Comparison of ENCODE assay signal across 11 cellular contexts in the genomic region with DNA sequence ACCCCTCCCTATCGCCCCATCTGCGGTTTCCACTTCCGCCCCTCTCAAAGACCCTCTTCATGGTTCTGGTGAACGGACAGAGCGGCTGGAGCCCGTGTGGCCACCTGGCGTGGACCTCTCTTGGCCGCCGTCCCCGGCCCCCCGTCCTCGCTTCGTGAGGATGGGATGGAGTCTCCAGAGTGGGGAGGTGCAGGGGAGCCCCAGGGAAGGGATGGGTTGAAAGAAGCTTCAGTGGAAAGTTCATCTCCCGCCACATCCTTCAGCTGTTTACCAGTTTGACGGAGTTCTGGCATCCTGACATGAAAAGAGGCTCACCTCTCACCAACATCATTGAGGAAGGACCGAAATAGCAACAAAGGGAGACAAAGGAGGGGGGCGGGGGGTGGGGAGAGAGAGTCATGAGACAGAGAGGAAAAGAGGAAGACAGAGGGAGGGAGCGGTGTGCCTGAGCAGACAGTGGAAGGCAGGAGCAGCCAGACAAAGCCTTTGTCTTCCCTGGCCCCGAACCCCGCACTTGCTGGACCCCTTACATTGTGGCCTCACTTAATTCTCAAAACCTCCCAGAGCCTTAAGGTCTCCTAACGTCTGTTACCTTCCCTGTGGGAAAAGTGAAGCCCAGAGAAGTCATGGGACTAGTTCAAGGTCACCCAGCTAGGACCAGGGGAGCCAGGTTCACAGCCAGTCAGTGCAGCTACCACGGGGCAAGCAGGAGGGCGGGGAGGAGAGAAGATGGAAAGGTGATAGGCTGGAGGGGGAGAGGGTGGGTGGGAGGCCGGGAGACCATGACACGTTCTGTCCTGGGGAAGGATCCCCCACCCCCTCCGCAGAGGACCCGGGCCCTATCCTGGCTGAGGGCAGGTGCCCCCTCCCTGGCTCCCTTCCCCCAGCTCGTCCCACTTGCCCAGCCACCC. TPM values are rescaled to one million over a fixed set of nuclear protein-coding genes. Genes with fewer than 3 reads are reported as not detected.
DNase-seq lines count a peak whose midpoint lies in the region; ATAC-seq, FAIRE-seq and TF ChIP-seq lines count a peak whose summit lies in the region.
"Had no signal": no experiment of that assay in that cellular context is flagged by ENCODE, and none has a peak within 500 bp of the region (broad histone marks: within the 10 kb centered on the region; RNA-seq: fewer than 3 reads in every experiment).

No MANE protein-coding gene starts in this region.

- H4K8ac ChIP-seq in H1 (ENCODE audit: extremely low read depth, insufficient read depth, low read length): no peak overlapping the region

- no peak overlapping the region for H2BK5ac ChIP-seq in H1 (ENCODE audit: low read depth, low read length)

- CTCF ChIA-PET in HepG2 (lab: Yijun Ruan, JAX; ENCODE audit: low intra/inter-chr PET ratio, low total read pairs): no interaction called here
- CTCF ChIA-PET in H1 (lab: Charles Lee; ENCODE audit: partially characterized antibody): interaction anchor here (0.5 kb wide), 1 partner anchor 491 kb away, joined by 3 read pairs; no protein-coding TSS in a partner anchor

- H3K79me1 ChIP-seq in H1 (ENCODE audit: low read depth, low read length): no peaks in the 10 kb centered on the region

- H3K9ac ChIP-seq in HepG2 (ENCODE audit: insufficient read depth, low read depth, low read length): no peak overlapping the region
- H3K9ac ChIP-seq in H1 (replicated peaks in 1 of 4; ENCODE audit: extremely low read depth in 1 of 4, low read depth in 3 of 4, low read length in 3 of 4): no peak overlapping the region
- H3K9ac ChIP-seq: GM23248 had no signal

- no peak overlapping the region for H3K4ac ChIP-seq in H1 (replicated peaks; ENCODE audit: insufficient read length, low read depth, low read length)

- 39% methylated on average over 21 of the region's 28 CpGs for WGBS in right lobe of liver (ENCODE audit: insufficient coverage, low coverage, low lambda C conversion rate, missing lambda C conversion rate)
- WGBS in HepG2 (ENCODE audit: low lambda C conversion rate): 21% methylated on average over 26 of the region's 28 CpGs
- WGBS in H1 (ENCODE audit: extremely low coverage in 1 of 2, insufficient coverage in 1 of 2, insufficient read length in 1 of 2, insufficient replicate concordance in 2 of 2, low coverage in 1 of 2, low lambda C conversion rate in 2 of 2, missing lambda C conversion rate in 1 of 2), 2 experiments: 76% methylated on average over 14 of the region's 28 CpGs; no CpG with 5 or more reads in 1 of the 2 experiments

- H2AK5ac ChIP-seq in H1 (ENCODE audit: low read depth, low read length): no peak overlapping the region

- DNase-seq in right lobe of liver (no peak), HepG2 (ENCODE audit: low spot score) (no peak), H1 (ENCODE audit: low read depth in 1 of 2, low spot score in 2 of 2) (no peak), urothelium cell line (ENCODE audit: low spot score) (peak; percentile 23), ascending aorta (ENCODE audit: low spot score in 2 of 2) (no peak), inferior parietal cortex (ENCODE audit: extremely low spot score) (no peak), NCI-H187 (lab: John Stamatoyannopoulos, UW) (no peak)
- DNase-seq in activated CD4-positive, alpha-beta T cell treated with anti-CD3 and anti-CD28 coated beads for 4 hours: peak; percentile 49 to 53
- DNase-seq: GM23248, pancreas had no signal

- H3K18ac ChIP-seq in H1 (ENCODE audit: extremely low read depth, low read length): no peak overlapping the region; the same call in 1 of the 2 replicates

- in situ Hi-C loops in HepG2 (cut with HindIII; ENCODE audit: extremely low pct_ligation_motif_present, low pct_unique_long_range_greater_than_20kb): no loop called here

- no peak overlapping the region for H4K5ac ChIP-seq in H1 (ENCODE audit: insufficient read length, low read depth, low read length)

- no peak overlapping the region for H2BK120ac ChIP-seq in H1 (replicated peaks; ENCODE audit: low read depth, low read length)

- TF ChIP-seq POLR2A in right lobe of liver (IDR thresholded peaks at IDR 0.05): no peak
- no peak for TF ChIP-seq POLR2A in HepG2 (IDR thresholded peaks at IDR 0.05; ENCODE audit: insufficient read depth in 1 of 2, low read depth in 2 of 2, low read length in 2 of 2)
- TF ChIP-seq POLR2A in H1 (IDR thresholded peaks at IDR 0.05; ENCODE audit: control extremely low read depth in 1 of 2, low read depth in 2 of 2, low read length in 2 of 2): no peak

- peaks cover 3% of the 10 kb centered on the region; the same call in 1 of the 2 replicates for H3K23me2 ChIP-seq in H1 (ENCODE audit: low read depth, low read length)

- no peak overlapping the region for H2BK12ac ChIP-seq in H1 (ENCODE audit: low read depth, low read length)

- H2BK20ac ChIP-seq in H1 (ENCODE audit: low read length): no peak overlapping the region; the same call in 1 of the 2 replicates

- no peak overlapping the region for H3K23ac ChIP-seq in H1 (ENCODE audit: insufficient read length)

- H3K36me3 ChIP-seq in right lobe of liver (no peaks in the 10 kb centered on the region), HepG2 (replicated peaks in 1 of 2; ENCODE audit: control insufficient read depth in 1 of 2, insufficient read depth in 2 of 2, low read length in 2 of 2) (no peaks in the 10 kb centered on the region), H1 (ENCODE audit: control insufficient read depth in 2 of 4, insufficient read depth in 4 of 4, low read length in 3 of 4) (no peaks in the 10 kb centered on the region), ascending aorta (no peaks in the 10 kb centered on the region)
- H3K36me3 ChIP-seq: pancreas had no signal

- H4K20me1 ChIP-seq in HepG2 (ENCODE audit: insufficient read depth, low read length) (no peaks in the 10 kb centered on the region), H1 (replicated peaks in 1 of 2; ENCODE audit: control insufficient read depth in 1 of 2, insufficient read depth in 2 of 2, low read length in 2 of 2) (no peaks in the 10 kb centered on the region)

- H3K9me3 ChIP-seq in right lobe of liver: no peaks in the 10 kb centered on the region
- H3K9me3 ChIP-seq in HepG2 (ENCODE audit: low read length): no peaks in the 10 kb centered on the region
- H3K9me3 ChIP-seq in H1 (ENCODE audit: insufficient read depth in 2 of 2, low read depth in 1 of 2, low read length in 1 of 2): no peaks in the 10 kb centered on the region
- no peaks in the 10 kb centered on the region for H3K9me3 ChIP-seq in ascending aorta
- H3K9me3 ChIP-seq: pancreas had no signal

- H3K27me3 ChIP-seq in right lobe of liver (no peaks in the 10 kb centered on the region), HepG2 (ENCODE audit: control insufficient read depth in 1 of 2, insufficient read depth in 2 of 2, low read length in 2 of 2) (peaks cover 2 to 70% of the 10 kb centered on the region in 2 experiments; a peak in 3 of 5 replicates), H1 (replicated peaks in 1 of 4; ENCODE audit: control insufficient read depth in 3 of 4, extremely low read depth in 1 of 4, insufficient read depth in 3 of 4, low read length in 3 of 4) (peaks cover 0 to 6% (median under 1%) of the 10 kb centered on the region in 4 experiments; a peak in 4 of 7 replicates), ascending aorta (no peaks in the 10 kb centered on the region)
- H3K27me3 ChIP-seq: pancreas had no signal

- no peak overlapping the region for H3K56ac ChIP-seq in H1 (replicated peaks; ENCODE audit: insufficient read length, low read depth, low read length)

- no peak overlapping the region for H3K4me2 ChIP-seq in HepG2 (ENCODE audit: low read depth, low read length)
- no peak overlapping the region for H3K4me2 ChIP-seq in H1 (ENCODE audit: insufficient read depth in 1 of 2, low read depth in 2 of 2, low read length in 2 of 2)

- H3K4me3 ChIP-seq in right lobe of liver (no peak overlapping the region), HepG2 (replicated peaks in 1 of 3; ENCODE audit: insufficient read depth in 1 of 3, low read depth in 2 of 3, low read length in 3 of 3) (no peak overlapping the region), H1 (ENCODE audit: extremely low read depth in 1 of 4, insufficient read depth in 2 of 4, low read depth in 3 of 4, low read length in 4 of 4) (no peak overlapping the region), ascending aorta (no peak overlapping the region)
- H3K4me3 ChIP-seq: GM23248, pancreas had no signal

- no peak for TF ChIP-seq CTCF in right lobe of liver (IDR thresholded peaks at IDR 0.05)
- TF ChIP-seq CTCF in HepG2 (CRISPR knock-in tag; IDR thresholded peaks at IDR 0.05): no peak
- no peak for TF ChIP-seq CTCF in H1 (IDR thresholded peaks at IDR 0.05; ENCODE audit: control extremely low read depth in 1 of 3, insufficient read depth in 1 of 3, low read depth in 1 of 3, low read length in 3 of 3)
- no peak for TF ChIP-seq CTCF in ascending aorta (IDR thresholded peaks at IDR 0.05)

- H3K14ac ChIP-seq in H1 (ENCODE audit: insufficient read length): no peak overlapping the region

- POLR2A ChIA-PET in HepG2 (lab: Yijun Ruan, JAX) (no interaction called here), H1 (lab: Charles Lee; ENCODE audit: partially characterized antibody) (no interaction called here)

- no peak for FAIRE-seq in HepG2 (lab: Jason Lieb, UNC)
- no peak for FAIRE-seq in H1 (lab: Jason Lieb, UNC)
- FAIRE-seq in urothelium cell line (lab: Jason Lieb, UNC): no peak
- FAIRE-seq: pancreas had no signal

- ATAC-seq in right lobe of liver (peak in 3 of 4 donors; percentile 4 to 23 (median 15)), HepG2 (no peak)

- no peak overlapping the region for H4K91ac ChIP-seq in H1 (replicated peaks; ENCODE audit: insufficient read length, low read length)

- H3K79me2 ChIP-seq in HepG2 (ENCODE audit: insufficient read depth, low read length): no peaks in the 10 kb centered on the region
- no peaks in the 10 kb centered on the region for H3K79me2 ChIP-seq in H1 (ENCODE audit: control insufficient read depth in 1 of 2, insufficient read depth in 2 of 2, low read length in 2 of 2)

- H2AFZ ChIP-seq in HepG2 (ENCODE audit: low read length) (no peak overlapping the region), H1 (ENCODE audit: low read length) (peak overlapping the region; percentile 76; the same call in 1 of the 2 replicates)
- H2AFZ ChIP-seq: GM23248 had no signal

- H3K27ac ChIP-seq in right lobe of liver: no peak overlapping the region
- H3K27ac ChIP-seq in HepG2 (ENCODE audit: extremely low read length, insufficient read depth, low read length): no peak overlapping the region
- no peak overlapping the region for H3K27ac ChIP-seq in H1 (ENCODE audit: low read depth, low read length)
- H3K27ac ChIP-seq in ascending aorta: no peak overlapping the region
- H3K27ac ChIP-seq: GM23248, pancreas had no signal

- no peaks in the 10 kb centered on the region for H3K4me1 ChIP-seq in right lobe of liver
- no peaks in the 10 kb centered on the region for H3K4me1 ChIP-seq in HepG2 (ENCODE audit: insufficient read depth, low read length)
- peaks cover 0 to 11% (median 5%) of the 10 kb centered on the region in 4 experiments; a peak in 6 of 7 replicates for H3K4me1 ChIP-seq in H1 (replicated peaks in 1 of 4; ENCODE audit: control insufficient read depth in 3 of 4, insufficient read depth in 4 of 4, low read length in 3 of 4)
- H3K4me1 ChIP-seq in ascending aorta: no peaks in the 10 kb centered on the region
- H3K4me1 ChIP-seq: pancreas had no signal

- intact Hi-C loops in right lobe of liver (cut with DNase I) (no loop called here), HepG2 (cut with micrococcal nuclease; ENCODE audit: unreplicated experiment) (no loop called here), ascending aorta (cut with DNase I) (no loop called here)

- BruUV-seq in HepG2 (replicated peaks; lab: Mats Ljungman, UMichigan): no TSS peak

- TF ChIP-seq EP300 in HepG2 (IDR thresholded peaks at IDR 0.05; ENCODE audit: low read depth in 2 of 2, low read length in 2 of 2) (no peak), HepG2 (CRISPR knock-in tag; IDR thresholded peaks at IDR 0.05; ENCODE audit: borderline replicate concordance) (no peak), H1 (IDR thresholded peaks at IDR 0.05; ENCODE audit: borderline replicate concordance in 1 of 2, low read depth in 2 of 2, low read length in 2 of 2) (no peak)

- no peak overlapping the region for H2BK15ac ChIP-seq in H1 (ENCODE audit: low read length)

- no peak for TF ChIP-seq RAD21 in HepG2 (CRISPR knock-in tag; IDR thresholded peaks at IDR 0.05)
- TF ChIP-seq RAD21 in H1 (IDR thresholded peaks at IDR 0.05 in 1 of 2, conservative IDR thresholded peaks at IDR 0.05 in 1 of 2; ENCODE audit: low read depth in 2 of 2, low read length in 2 of 2): no peak

RNA-seq across cellular contexts. Expression of a gene that starts 54.9 kb away (rescaled TPM):
- total RNA-seq in right lobe of liver (1 to 10 TPM in 1 of 6 experiments, under 1 TPM in 5; 0.29 to 2.4 (median 0.52) TPM), HepG2 (2016; rRNA removed; fragmentation: Illumina TruSeq; extraction: Trizol) (not detected in 2 replicates), ascending aorta (not detected)
- total RNA-seq in HepG2 (2016; cell fraction: cytosol; rRNA removed; fragmentation: Illumina TruSeq; extraction: Trizol; ENCODE audit: low read depth): not detected in 2 replicates
- total RNA-seq in HepG2 (2016; cell fraction: insoluble cytoplasmic fraction; rRNA removed; fragmentation: Illumina TruSeq; extraction: Trizol): not detected in 2 replicates
- total RNA-seq in HepG2 (2016; cell fraction: membrane; rRNA removed; fragmentation: Illumina TruSeq; extraction: Trizol): not detected in 2 replicates
- total RNA-seq in HepG2 (2016; cell fraction: nucleus; rRNA removed; fragmentation: Illumina TruSeq; extraction: Trizol): not detected in 2 replicates
- polyA plus RNA-seq in HepG2 (2011; rRNA removed) (not detected in 2 replicates), H1 (2011; rRNA removed) (0.03 TPM in 2 replicates)
- not detected in 2 replicates for polyA plus RNA-seq in HepG2 (2011; cell fraction: cytosol; rRNA removed)
- polyA plus RNA-seq in HepG2 (2011; cell fraction: nucleus; rRNA removed): not detected in 2 replicates
- polyA plus RNA-seq in HepG2 (2012): not detected in 2 replicates
- polyA plus RNA-seq in HepG2 (2016; cell fraction: cytosol; fragmentation: Illumina TruSeq; extraction: Trizol; ENCODE audit: low read depth): not detected in 2 replicates
- not detected in 2 replicates for polyA plus RNA-seq in HepG2 (2016; cell fraction: insoluble cytoplasmic fraction; fragmentation: Illumina TruSeq; extraction: Trizol; ENCODE audit: low read depth)
- not detected in 2 replicates for polyA plus RNA-seq in HepG2 (2016; cell fraction: membrane; fragmentation: Illumina TruSeq; extraction: Trizol; ENCODE audit: low read depth)
- polyA plus RNA-seq in HepG2 (2016; cell fraction: nucleus; fragmentation: Illumina TruSeq; extraction: Trizol; ENCODE audit: insufficient read depth, low read depth): not detected in 2 replicates
- not detected in 2 replicates for polyA minus RNA-seq in HepG2 (2011; rRNA and poly(A)+ RNA removed; ENCODE audit: low replicate concordance)
- polyA minus RNA-seq in HepG2 (2011; cell fraction: cytosol; rRNA and poly(A)+ RNA removed): not detected in 2 replicates
- polyA minus RNA-seq in HepG2 (2011; cell fraction: nucleus; rRNA and poly(A)+ RNA removed): not detected in 2 replicates
- 0.19 TPM in 1 of 2 replicates, not detected in the other for total RNA-seq in H1 (2021; fragmentation: NEBNext Ultra II Directional; extraction: Animal tissue kit (Norgen Biotek cat#: 25700))
- polyA plus RNA-seq in H1 (2011; cell fraction: cytosol; rRNA removed): not detected
- polyA plus RNA-seq in H1 (2011; cell fraction: nucleus; rRNA removed): 0.30 TPM
- 0.11 to 0.62 TPM in 2 of 4 replicates, not detected in the others for polyA plus RNA-seq in H1 (2012, experiment 1 of 2)
- not detected for polyA plus RNA-seq in H1 (2012, experiment 2 of 2)
- 0.08 TPM for polyA plus RNA-seq in H1 (2013, experiment 1 of 2)
- 0.04 TPM for polyA plus RNA-seq in H1 (2013, experiment 2 of 2)
- 0.06 TPM in 1 of 2 replicates, not detected in the other for polyA minus RNA-seq in H1 (2011; rRNA and poly(A)+ RNA removed)
- polyA minus RNA-seq in H1 (2011; cell fraction: cytosol; rRNA and poly(A)+ RNA removed): not detected
- polyA minus RNA-seq in H1 (2011; cell fraction: nucleus; rRNA and poly(A)+ RNA removed): not detected
- total RNA-seq: GM23248, NCI-H460 had no signal
- polyA plus RNA-seq: GM23248 had no signal

Comparison
In these comparisons a context has a peak if more than half of its experiments do, and no peak if none do; other contexts are left out.
1. DNase-seq: peak in activated CD4-positive, alpha-beta T cell treated with anti-CD3 and anti-CD28 coated beads for 4 hours (2 of 2) and urothelium cell line (single experiment); none in right lobe of liver (0 of 3), HepG2 (single experiment), H1 (0 of 2), ascending aorta (0 of 2), inferior parietal cortex (single experiment) and NCI-H187 (0 of 2).